ENCODE assay signal across 7 cellular contexts in genomic region chr1:155309423-155310021, GRCh38. TPM values are rescaled to one million over a fixed set of nuclear protein-coding genes. Genes with fewer than 3 reads are reported as not detected.
A peak's percentile ranks its signal among the peaks of the same experiment; 100 is the strongest.
DNase-seq lines count a peak whose midpoint lies in the region; ATAC-seq and TF ChIP-seq lines count a peak whose summit lies in the region.

No MANE protein-coding gene starts in this region.

- ATAC-seq in PC-3 = peak; percentile 2
- no peak for ATAC-seq in HG03442 (IDR thresholded peaks at IDR 0.05; ENCODE audit: unreplicated experiment)
- no peak for ATAC-seq in GM21390 (IDR thresholded peaks at IDR 0.05; ENCODE audit: unreplicated experiment)

- DNase-seq in PC-3 (peak; percentile 46), myocyte (ENCODE audit: low read depth) (peak; percentile 50), T1000 (lab: John Stamatoyannopoulos, UW) (no peak)
- DNase-seq in effector memory CD4-positive, alpha-beta T cell = no peak

- H3K27me3 ChIP-seq in PC-3 (ENCODE audit: low read length) = no peaks in the 10 kb centered on the region
- no peaks in the 10 kb centered on the region for H3K27me3 ChIP-seq in effector memory CD4-positive, alpha-beta T cell (replicated peaks; ENCODE audit: control insufficient read depth, insufficient read depth, low read length, poor library complexity, severe bottlenecking)

- BruUV-seq in PC-3 (replicated peaks; lab: Mats Ljungman, UMichigan) = no TSS peak

- H3K9me2 ChIP-seq in PC-3 (replicated peaks; ENCODE audit: low read length) = no peaks in the 10 kb centered on the region

- H3K4me3 ChIP-seq in GM12875 (ENCODE audit: low read depth, low read length) (peak overlapping the region; percentile 99), PC-3 (ENCODE audit: low read length) (peak overlapping the region; percentile 92)
- peak overlapping the region; percentile 55 for H3K4me3 ChIP-seq in effector memory CD4-positive, alpha-beta T cell (ENCODE audit: insufficient read depth, low read depth, low read length, poor library complexity, severe bottlenecking)

- H3K36me3 ChIP-seq in PC-3 (ENCODE audit: low read depth, low read length) = peaks cover 25% of the 10 kb centered on the region
- no peaks in the 10 kb centered on the region for H3K36me3 ChIP-seq in effector memory CD4-positive, alpha-beta T cell (ENCODE audit: control insufficient read depth, insufficient read depth, low read length)

- H3K79me2 ChIP-seq in PC-3 (ENCODE audit: low read length) = peaks cover 43% of the 10 kb centered on the region

- peak overlapping the region; percentile 93 for H3K4me2 ChIP-seq in PC-3 (ENCODE audit: low read length)

- peak overlapping the region; percentile 73 for H3K27ac ChIP-seq in PC-3 (ENCODE audit: low read length)
- H3K27ac ChIP-seq in effector memory CD4-positive, alpha-beta T cell (ENCODE audit: insufficient read depth, low read length, poor library complexity, severe bottlenecking) = peak overlapping the region; percentile 74

- no peaks in the 10 kb centered on the region for H3K9me3 ChIP-seq in PC-3 (ENCODE audit: low read length)
- no peaks in the 10 kb centered on the region for H3K9me3 ChIP-seq in effector memory CD4-positive, alpha-beta T cell (ENCODE audit: control insufficient read depth, low read length)

- POLR2A ChIA-PET in PC-3 (lab: Charles Lee; ENCODE audit: unreplicated experiment) = no interaction called here

- CTCF ChIA-PET in PC-3 (lab: Charles Lee) = no interaction called here

- intact Hi-C loops in PC-3 (cut with micrococcal nuclease) = loop anchor here (2.0 kb wide), 1 partner anchor 65 kb away; no protein-coding TSS in a partner anchor

- no peaks in the 10 kb centered on the region for H4K20me1 ChIP-seq in PC-3 (ENCODE audit: low read length)

- 0 out of 2 replicates have a peak, but pooled peaks have one; percentile 7 for TF ChIP-seq CTCF in GM12875 (IDR thresholded peaks at IDR 0.05; ENCODE audit: borderline replicate concordance, insufficient read depth, low read depth, low read length)
- TF ChIP-seq CTCF in PC-3 (conservative IDR thresholded peaks at IDR 0.05; ENCODE audit: low read depth, low read length) = 0 out of 2 replicates have a peak, but pooled peaks have one; percentile 18

- H2AFZ ChIP-seq in PC-3 (ENCODE audit: low read length) = peak overlapping the region; percentile 67

- H3K4me1 ChIP-seq in PC-3 (ENCODE audit: insufficient read depth, low read length) = peaks cover 17% of the 10 kb centered on the region; the same call in 1 of the 2 replicates
- H3K4me1 ChIP-seq in effector memory CD4-positive, alpha-beta T cell (ENCODE audit: control insufficient read depth, insufficient read depth, low read length, poor library complexity, severe bottlenecking) = peaks cover 10% of the 10 kb centered on the region

- H3K9ac ChIP-seq in PC-3 (ENCODE audit: low read length) = peak overlapping the region; percentile 96

- H3F3A ChIP-seq in PC-3 (ENCODE audit: low read length, unreplicated experiment) = no peaks in the 10 kb centered on the region

RNA-seq across cellular contexts. Expression of gene FDPS, which starts 0.9 kb away (rescaled TPM):
- total RNA-seq in PC-3 (2014; rRNA removed) = 301 and 313 TPM in 2 replicates
- 369 and 536 TPM in 2 replicates for total RNA-seq in myocyte
- 674 TPM for polyA plus RNA-seq in myocyte (2012)

RNA-seq across cellular contexts. Expression of gene PKLR, which starts 8.3 kb away (rescaled TPM):
- total RNA-seq in PC-3 (2014; rRNA removed) (not detected in 2 replicates), myocyte (not detected in 2 replicates)
- polyA plus RNA-seq in myocyte (2012) = 0.06 TPM

RNA-seq across cellular contexts. Expression of gene RUSC1, which starts 11.2 kb away (rescaled TPM):
- 80.3 and 85.1 TPM in 2 replicates for total RNA-seq in PC-3 (2014; rRNA removed)
- total RNA-seq in myocyte = 16.1 and 18.8 TPM in 2 replicates
- polyA plus RNA-seq in myocyte (2012) = 18.8 TPM

RNA-seq across cellular contexts. Expression of gene HCN3, which starts 32.3 kb away (rescaled TPM):
- 1.8 and 1.9 TPM in 2 replicates for total RNA-seq in PC-3 (2014; rRNA removed)
- total RNA-seq in myocyte = 2.1 and 3.0 TPM in 2 replicates
- 8.1 TPM for polyA plus RNA-seq in myocyte (2012)

RNA-seq across cellular contexts. Expression of gene CLK2, which starts 36.2 kb away (rescaled TPM):
- total RNA-seq in PC-3 (2014; rRNA removed) (44.5 and 49.9 TPM in 2 replicates), myocyte (24.8 and 26.8 TPM in 2 replicates)
- 39.4 TPM for polyA plus RNA-seq in myocyte (2012)

Comparison
In these comparisons a context has a peak if more than half of its experiments do, and no peak if none do; other contexts are left out.
1. DNase-seq: peak in PC-3 (single experiment) and myocyte (single experiment); none in effector memory CD4-positive, alpha-beta T cell (0 of 3) and T1000 (single experiment).
2. Peak in every context shown above with its lines, with median percentiles within 50 percentile points of each other: H3K4me3 ChIP-seq.